In the genomic region with DNA sequence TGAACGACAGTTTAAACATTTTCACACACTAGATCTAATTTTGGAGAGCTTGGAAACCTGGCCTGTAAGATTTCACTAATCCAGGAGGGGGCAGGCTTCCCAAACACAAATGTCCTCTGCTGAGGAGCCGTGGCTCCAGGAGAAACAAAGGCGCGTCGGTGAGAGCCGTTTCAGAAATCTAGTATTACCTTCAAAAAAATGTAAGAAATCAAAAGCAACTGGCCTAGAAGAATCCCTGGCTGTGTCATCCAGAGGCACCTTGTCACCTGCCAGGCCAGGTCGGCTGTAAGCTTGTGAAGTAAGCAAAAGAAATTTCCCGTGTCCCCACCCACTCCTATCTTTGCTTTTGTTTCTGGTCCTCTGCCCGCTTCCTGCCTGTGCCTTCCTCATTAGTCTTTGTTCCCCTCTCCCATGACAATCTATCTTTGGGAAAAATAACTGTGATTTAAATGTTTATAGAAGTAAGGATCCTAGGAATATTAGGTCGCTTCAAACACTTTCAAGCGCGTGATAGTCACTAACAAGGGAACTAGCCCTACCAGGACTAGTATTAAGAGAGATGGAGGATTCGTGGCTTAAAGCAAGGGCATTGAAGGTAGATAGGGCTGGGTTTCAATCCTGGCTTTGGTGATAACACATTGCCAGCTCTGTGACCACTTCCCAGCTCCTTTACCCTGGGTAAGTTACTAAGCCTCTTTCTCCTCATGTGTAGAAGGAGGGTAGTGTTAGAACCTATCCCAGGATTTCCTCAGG, we compare ENCODE assay signal across 8 cellular contexts.
DNase-seq lines count a peak whose midpoint lies in the region; ATAC-seq and TF ChIP-seq lines count a peak whose summit lies in the region.

No MANE protein-coding gene starts in this region.

- DNase-seq in SIG-M5 treated with dmso at 0.1 percent for 504 hours (lab: John Stamatoyannopoulos, UW; ENCODE audit: unreplicated experiment), result peak; percentile 79
- DNase-seq in SIG-M5 (lab: John Stamatoyannopoulos, UW), result no peak
- DNase-seq in NCI-H2171 (lab: John Stamatoyannopoulos, UW), result peak; percentile 81
- peak; percentile 48 for DNase-seq in activated CD4-positive, alpha-beta T cell treated with anti-CD3 and anti-CD28 coated beads for 1 hour
- DNase-seq in colonic mucosa, result peak; percentile 81
- DNase-seq in left lung, result peak in 1 of 2 donors; percentile 60
- DNase-seq in stimulated activated CD4-positive, alpha-beta T cell treated with anti-CD3 and anti-CD28 coated beads, Interleukin-2, amount 100 ng/mL, for 4 hours (ENCODE audit: low read depth), result peak; percentile 31

- intact Hi-C loops in colonic mucosa (cut with DNase I) (loop anchor here (5.0 kb wide), 3 partner anchors 340 to 575 kb away; no protein-coding TSS in a partner anchor), left lung (cut with DNase I) (loop anchor here in 1 of 2 donors (5.0 to 10.0 kb wide), 3 partner anchors 358 to 575 kb away; no protein-coding TSS in a partner anchor)

- H3K9ac ChIP-seq in colonic mucosa (ENCODE audit: low read depth in 2 of 2, low read length in 2 of 2), result peak overlapping the region; percentile 69 to 79

- H3K4me3 ChIP-seq in colonic mucosa (peak overlapping the region; percentile 32), left lung (peak overlapping the region; percentile 24 to 32)

- no peaks in the 10 kb centered on the region for H3K36me3 ChIP-seq in colonic mucosa
- H3K36me3 ChIP-seq in left lung, result no peaks in the 10 kb centered on the region

- H3K27me3 ChIP-seq in colonic mucosa, result no peaks in the 10 kb centered on the region
- peaks cover 0 to 6% of the 10 kb centered on the region in 2 donors for H3K27me3 ChIP-seq in left lung

- no peaks in the 10 kb centered on the region for H3K9me3 ChIP-seq in colonic mucosa
- no peaks in the 10 kb centered on the region for H3K9me3 ChIP-seq in left lung

- peak overlapping the region; percentile 26 for H3K27ac ChIP-seq in colonic mucosa
- no peak overlapping the region for H3K27ac ChIP-seq in left lung

- H3K4me1 ChIP-seq in colonic mucosa (no peaks in the 10 kb centered on the region), left lung (peaks cover 0 to 4% of the 10 kb centered on the region in 2 donors)

- ATAC-seq in HG02981 (IDR thresholded peaks at IDR 0.05; ENCODE audit: unreplicated experiment) (peak; percentile 70), left lung (peak; percentile 95)

- peak; percentile 75 for TF ChIP-seq CTCF in colonic mucosa (IDR thresholded peaks at IDR 0.05)
- TF ChIP-seq CTCF in left lung (IDR thresholded peaks at IDR 0.05), result peak; percentile 76 to 79
